16 cellular contexts compared by ENCODE assay signal in the genomic region with DNA sequence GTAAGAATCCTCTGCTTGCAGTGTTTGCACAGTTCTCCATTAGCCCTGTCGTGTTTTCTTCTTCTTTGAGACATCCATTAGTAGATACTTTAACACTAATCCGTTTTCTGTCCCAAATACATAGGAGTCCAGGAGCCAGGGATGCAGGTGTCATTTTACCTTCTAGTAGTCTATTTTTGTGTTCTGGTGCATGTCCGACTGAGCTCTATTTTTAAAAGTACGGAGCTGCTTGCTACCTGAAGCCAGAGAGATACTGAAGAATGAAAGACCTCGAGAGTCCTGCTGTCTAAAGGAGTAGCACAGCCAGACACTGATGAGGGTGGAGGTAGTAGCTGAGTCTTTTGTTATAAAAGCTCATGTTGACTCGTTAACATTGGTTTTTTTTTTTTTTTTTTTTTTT. TPM values are rescaled to one million over a fixed set of nuclear protein-coding genes. Genes with fewer than 3 reads are reported as not detected.
A peak's percentile ranks its signal among the peaks of the same experiment; 100 is the strongest.
DNase-seq lines count a peak whose midpoint lies in the region; ATAC-seq and TF ChIP-seq lines count a peak whose summit lies in the region.
"Had no signal": no experiment of that assay in that cellular context is flagged by ENCODE, and none has a peak within 500 bp of the region (broad histone marks: within the 10 kb centered on the region; RNA-seq: fewer than 3 reads in every experiment).

No MANE protein-coding gene starts in this region.

- H3K9me3 ChIP-seq in right cardiac atrium (ENCODE audit: control insufficient read depth, low read length) (no peaks in the 10 kb centered on the region), left ventricle myocardium inferior (replicated peaks) (no peaks in the 10 kb centered on the region)
- H3K9me3 ChIP-seq: BLaER1 had no signal

- no peaks in the 10 kb centered on the region for H3K4me1 Mint-ChIP-seq in HFFc6 (ENCODE audit: low read depth)

- no peaks in the 10 kb centered on the region for H3K9me3 Mint-ChIP-seq in HFFc6
- H3K9me3 Mint-ChIP-seq: CD14-positive monocyte, GM23338 had no signal

- H3K27me3 Mint-ChIP-seq in HFFc6 (ENCODE audit: insufficient read depth), result no peaks in the 10 kb centered on the region; the same call in 1 of the 2 replicates
- H3K27me3 Mint-ChIP-seq: CD4-positive, alpha-beta memory T cell had no signal

- DNase-seq in Right ventricle myocardium superior, result no peak
- no peak for DNase-seq in right cardiac atrium
- DNase-seq in cerebellar cortex (ENCODE audit: low spot score), result peak; percentile 52
- DNase-seq in left ventricle myocardium inferior, result no peak
- DNase-seq in HFFc6, result no peak
- DNase-seq in T1000 (lab: John Stamatoyannopoulos, UW), result no peak
- no peak for DNase-seq in NCI-H345 treated with DMSO at 0.1 percent for 48 hours (lab: John Stamatoyannopoulos, UW; ENCODE audit: unreplicated experiment)
- DNase-seq: 8988T; CD4-positive, alpha-beta memory T cell; DMS153; DMS79; GF-D8; HCEC 1CT had no signal

- no peak overlapping the region for H3K27ac ChIP-seq in right cardiac atrium (ENCODE audit: low read length)
- H3K27ac ChIP-seq in left ventricle myocardium inferior (replicated peaks), result peak overlapping the region; percentile 83
- H3K27ac ChIP-seq: BLaER1 had no signal

- H3K36me3 Mint-ChIP-seq in HFFc6 (ENCODE audit: low read depth), result no peaks in the 10 kb centered on the region
- H3K36me3 Mint-ChIP-seq: CD14-positive monocyte; CD4-positive, alpha-beta memory T cell had no signal

- H3K4me1 ChIP-seq in right cardiac atrium (ENCODE audit: control insufficient read depth, insufficient read depth, low read length), result no peaks in the 10 kb centered on the region
- peaks cover 77% of the 10 kb centered on the region for H3K4me1 ChIP-seq in left ventricle myocardium inferior

- H3K4me3 Mint-ChIP-seq in HFFc6, result no peak overlapping the region
- H3K4me3 Mint-ChIP-seq: CD14-positive monocyte; CD4-positive, alpha-beta memory T cell; GM23338 had no signal

- intact Hi-C loops in Right ventricle myocardium superior (cut with DNase I), result no loop called here
- intact Hi-C loops in right cardiac atrium (cut with DNase I), result no loop called here
- intact Hi-C loops in left ventricle myocardium inferior (cut with micrococcal nuclease), result no loop called here

- TF ChIP-seq CTCF in left ventricle myocardium inferior (IDR thresholded peaks at IDR 0.05; ENCODE audit: borderline replicate concordance), result no peak
- no peak for TF ChIP-seq CTCF in HFFc6 (IDR thresholded peaks at IDR 0.05)

- WGBS in right cardiac atrium, result 70% methylated on average over 6 of the region's 6 CpGs

- H3K4me3 ChIP-seq in right cardiac atrium (ENCODE audit: low read length) (no peak overlapping the region), left ventricle myocardium inferior (peak overlapping the region; percentile 2)
- H3K4me3 ChIP-seq: BLaER1, GM23338 had no signal

- no peaks in the 10 kb centered on the region for H3K36me3 ChIP-seq in left ventricle myocardium inferior
- H3K36me3 ChIP-seq: BLaER1 had no signal

- peak; percentile 10 for ATAC-seq in Right ventricle myocardium superior (ENCODE audit: poor library complexity)
- ATAC-seq in right cardiac atrium, result no peak
- ATAC-seq: GM23338 had no signal

- no peak overlapping the region for H3K27ac Mint-ChIP-seq in HFFc6
- H3K27ac Mint-ChIP-seq: CD14-positive monocyte; CD4-positive, alpha-beta memory T cell; GM23338 had no signal

- H3K27me3 ChIP-seq in right cardiac atrium (ENCODE audit: control insufficient read depth, insufficient read depth) (no peaks in the 10 kb centered on the region), left ventricle myocardium inferior (ENCODE audit: low read depth) (no peaks in the 10 kb centered on the region)
- H3K27me3 ChIP-seq: BLaER1 had no signal

RNA-seq across cellular contexts. Expression of gene PDE3A, which starts 31.7 kb away (rescaled TPM):
- total RNA-seq in Right ventricle myocardium superior (153 TPM), right cardiac atrium (100 to 1,000 TPM in 2 of 4 donors, 10 to 100 TPM in 2; 85.8 to 156 (median 100) TPM), left ventricle myocardium inferior (161 TPM)
- 29.9 TPM for polyA plus RNA-seq in right cardiac atrium
- total RNA-seq in HFFc6 (2021; fragmentation: NEBNext Ultra II Directional; extraction: Animal tissue kit (Norgen Biotek cat#: 25700)), result under 1 TPM in 3 of 6 experiments, not detected in 3; 0.02 to 0.07 (median 0.03) TPM
- total RNA-seq: CD4-positive, alpha-beta memory T cell had no signal
- polyA plus RNA-seq: CD4-positive, alpha-beta memory T cell had no signal

Comparison
In these comparisons a context has a peak if more than half of its experiments do, and no peak if none do; other contexts are left out.
1. RNA of gene PDE3A, which starts 31.7 kb away (total RNA-seq): 161 TPM in left ventricle myocardium inferior (single experiment), 153 TPM in Right ventricle myocardium superior (single experiment) and 85.8 to 156 TPM in right cardiac atrium; 0.02 to 0.07 TPM in HFFc6; every median in the first group is over 10 times any median in the second.